In genomic region chr7:2517004-2517403, GRCh38 we compare ENCODE assay signal across 12 cellular contexts. TPM values are rescaled to one million over a fixed set of nuclear protein-coding genes. Genes with fewer than 3 reads are reported as not detected.
DNase-seq lines count a peak whose midpoint lies in the region; ATAC-seq, FAIRE-seq and TF ChIP-seq lines count a peak whose summit lies in the region.
"Had no signal": no experiment of that assay in that cellular context is flagged by ENCODE, and none has a peak within 500 bp of the region (broad histone marks: within the 10 kb centered on the region; RNA-seq: fewer than 3 reads in every experiment).

No MANE protein-coding gene starts in this region.

- H3K27me3 ChIP-seq in adipocyte (replicated peaks; ENCODE audit: control insufficient read depth, insufficient read depth, low read length): peaks cover 4% of the 10 kb centered on the region
- H3K27me3 ChIP-seq in kidney epithelial cell (ENCODE audit: control insufficient read depth, insufficient read depth, low read length): no peaks in the 10 kb centered on the region

- no peak overlapping the region for H3K4me3 ChIP-seq in A549
- H3K4me3 ChIP-seq in HFF-Myc (replicated peaks; ENCODE audit: low read depth, low read length): no peak overlapping the region
- H3K4me3 ChIP-seq in adipocyte (ENCODE audit: low read length): no peak overlapping the region
- no peak overlapping the region for H3K4me3 ChIP-seq in kidney epithelial cell (ENCODE audit: low read depth, low read length)
- H3K4me3 ChIP-seq: lower lobe of right lung, thyroid gland had no signal

- H3K4me1 ChIP-seq in A549: peaks cover 46% of the 10 kb centered on the region
- H3K4me1 ChIP-seq in adipocyte (ENCODE audit: control insufficient read depth, insufficient read depth, low read length): peaks cover 43% of the 10 kb centered on the region

- FAIRE-seq in A549 (lab: Jason Lieb, UNC): no peak

- WGBS in A549 (ENCODE audit: missing lambda C conversion rate): 61% methylated on average over 9 of the region's 9 CpGs

- H3K4me2 ChIP-seq in A549: peak overlapping the region; percentile 73

- no peaks in the 10 kb centered on the region for H3K9me3 ChIP-seq in A549
- H3K9me3 ChIP-seq in adipocyte (ENCODE audit: control insufficient read depth, low read length): no peaks in the 10 kb centered on the region
- H3K9me3 ChIP-seq: lower lobe of right lung, thyroid gland had no signal

- H3K36me3 ChIP-seq in adipocyte (ENCODE audit: control insufficient read depth, insufficient read depth, low read length, severe bottlenecking): no peaks in the 10 kb centered on the region
- H3K36me3 ChIP-seq in kidney epithelial cell (ENCODE audit: control insufficient read depth, insufficient read depth, low read length): no peaks in the 10 kb centered on the region
- H3K36me3 ChIP-seq: lower lobe of right lung, thyroid gland had no signal

- H3K9ac ChIP-seq in adipocyte (ENCODE audit: low read length): no peak overlapping the region

- no peak for TF ChIP-seq RAD21 in A549 (conservative IDR thresholded peaks at IDR 0.05 in 1 of 2, IDR thresholded peaks at IDR 0.05 in 1 of 2)

- TF ChIP-seq EP300 in A549 (IDR thresholded peaks at IDR 0.05): no peak

- POLR2A ChIA-PET in A549 (lab: Yijun Ruan, JAX): no interaction called here

- DNase-seq in A549 (ENCODE audit: low read depth in 1 of 2, low spot score in 1 of 2) (no peak), HFF-Myc (ENCODE audit: extremely low read depth, low read depth) (peak; percentile 68), adipocyte (ENCODE audit: low read depth) (peak; percentile 86), kidney epithelial cell (ENCODE audit: low read depth) (peak; percentile 94), globus pallidus (ENCODE audit: low spot score) (no peak), T-helper 2 cell (no peak)
- DNase-seq in activated CD8-positive, alpha-beta memory T cell treated with anti-CD3 and anti-CD28 coated beads, Interleukin-2, amount 50 U/mL, for 48 hours: no peak
- DNase-seq: lower lobe of right lung, NCI-H446 treated with DMSO at 0.1 percent for 48 hours, thyroid gland had no signal

- TF ChIP-seq CTCF in A549 (IDR thresholded peaks at IDR 0.05) (no peak), HFF-Myc (IDR thresholded peaks at IDR 0.05; ENCODE audit: low read depth, low read length, missing control alignments) (peak; percentile 6), kidney epithelial cell (IDR thresholded peaks at IDR 0.05; ENCODE audit: insufficient read depth, low read length, poor library complexity, severe bottlenecking) (peak; percentile 26)

- TF ChIP-seq POLR2A in A549 (IDR thresholded peaks at IDR 0.05; ENCODE audit: low read length): no peak

- no peak for ATAC-seq in A549
- no peak for ATAC-seq in HG02623 (IDR thresholded peaks at IDR 0.05; ENCODE audit: unreplicated experiment)
- ATAC-seq: lower lobe of right lung had no signal

- CTCF ChIA-PET in A549 (lab: Yijun Ruan, JAX): interaction anchor here (1.1 to 1.2 kb wide), 2 partner anchors 39 to 48 kb away, joined by 3 to 4 read pairs; no protein-coding TSS in a partner anchor

- peak overlapping the region; percentile 60 to 95; a peak in 4 of 6 replicates for H3K27ac ChIP-seq in A549
- H3K27ac ChIP-seq: C4-2B, lower lobe of right lung, thyroid gland had no signal

TF ChIP-seq in A549, 52 proteins besides CTCF, POLR2A, EP300 and RAD21:
- TF ChIP-seq MAFK (IDR thresholded peaks at IDR 0.05; ENCODE audit: partially characterized antibody) (no peak), TFCP2L1 (CRISPR knock-in tag; IDR thresholded peaks at IDR 0.05) (no peak), HOXB13 (CRISPR knock-in tag; IDR thresholded peaks at IDR 0.05; ENCODE audit: low read depth) (no peak), SMC3 (IDR thresholded peaks at IDR 0.05) (no peak), ELK1 (IDR thresholded peaks at IDR 0.05; ENCODE audit: low read depth, low read length) (no peak), NPAS2 (CRISPR knock-in tag; IDR thresholded peaks at IDR 0.05; ENCODE audit: borderline replicate concordance) (no peak), RCOR1 (IDR thresholded peaks at IDR 0.05; ENCODE audit: low read depth, low read length) (no peak), ZFP36 (IDR thresholded peaks at IDR 0.05; ENCODE audit: borderline replicate concordance, partially characterized antibody) (no peak), ESRRA (IDR thresholded peaks at IDR 0.05; ENCODE audit: borderline replicate concordance, low read length) (no peak), EHF (CRISPR knock-in tag; IDR thresholded peaks at IDR 0.05) (no peak), PHF8 (IDR thresholded peaks at IDR 0.05; ENCODE audit: borderline replicate concordance, low read depth) (no peak), BHLHE40 (IDR thresholded peaks at IDR 0.05; ENCODE audit: low read depth, low read length) (no peak), EHMT2 (IDR thresholded peaks at IDR 0.05; ENCODE audit: low read depth) (no peak)

RNA-seq across cellular contexts. Expression of gene LFNG, which starts 2.6 kb away (rescaled TPM):
- polyA plus RNA-seq in A549 (2011; rRNA removed): 2.3 and 2.9 TPM in 2 replicates
- 4.7 and 6.4 TPM in 2 replicates for polyA plus RNA-seq in A549 (2012; cell fraction: cytosol; rRNA removed)
- polyA plus RNA-seq in A549 (2012; cell fraction: nucleus; rRNA removed): 10.0 and 15.6 TPM in 2 replicates
- 5.8 to 7.3 TPM (median 6.3 TPM) in 3 replicates for polyA plus RNA-seq in A549 (2017; fragmentation: RNase III; extraction: RNeasy Plus Mini Kit Qiagen cat#74134 plus additional on column Dnase treatment)
- 2.7 and 3.0 TPM in 2 replicates for polyA minus RNA-seq in A549 (2011; rRNA and poly(A)+ RNA removed)
- total RNA-seq in kidney epithelial cell: 36.6 and 39.7 TPM in 2 replicates

RNA-seq across cellular contexts. Expression of gene BRAT1, which starts 38.3 kb away (rescaled TPM):
- polyA plus RNA-seq in A549 (2011; rRNA removed) (11.9 and 13.3 TPM in 2 replicates), A549 (2017; fragmentation: RNase III; extraction: RNeasy Plus Mini Kit Qiagen cat#74134 plus additional on column Dnase treatment) (22.6 to 25.6 TPM (median 24.4 TPM) in 3 replicates)
- polyA plus RNA-seq in A549 (2012; cell fraction: cytosol; rRNA removed): 35.3 and 50.2 TPM in 2 replicates
- polyA plus RNA-seq in A549 (2012; cell fraction: nucleus; rRNA removed): 140 and 205 TPM in 2 replicates
- polyA minus RNA-seq in A549 (2011; rRNA and poly(A)+ RNA removed): 12.4 and 13.3 TPM in 2 replicates
- total RNA-seq in kidney epithelial cell: 40.1 TPM in 2 replicates

RNA-seq across cellular contexts. Expression of gene GRIFIN, which starts 40.8 kb away (rescaled TPM):
- not detected in 2 replicates for polyA plus RNA-seq in A549 (2011; rRNA removed)
- not detected in 2 replicates for polyA plus RNA-seq in A549 (2012; cell fraction: cytosol; rRNA removed)
- not detected in 2 replicates for polyA plus RNA-seq in A549 (2012; cell fraction: nucleus; rRNA removed)
- not detected in 3 replicates for polyA plus RNA-seq in A549 (2017; fragmentation: RNase III; extraction: RNeasy Plus Mini Kit Qiagen cat#74134 plus additional on column Dnase treatment)
- not detected in 2 replicates for polyA minus RNA-seq in A549 (2011; rRNA and poly(A)+ RNA removed)
- not detected in 2 replicates for total RNA-seq in kidney epithelial cell
- total RNA-seq: lower lobe of right lung, thyroid gland had no signal

RNA-seq across cellular contexts. Expression of gene IQCE, which starts 41.8 kb away (rescaled TPM):
- polyA plus RNA-seq in A549 (2011; rRNA removed) (10.1 and 10.6 TPM in 2 replicates), A549 (2017; fragmentation: RNase III; extraction: RNeasy Plus Mini Kit Qiagen cat#74134 plus additional on column Dnase treatment) (11.3 to 13.0 TPM (median 12.8 TPM) in 3 replicates)
- polyA plus RNA-seq in A549 (2012; cell fraction: cytosol; rRNA removed): 8.9 and 9.3 TPM in 2 replicates
- polyA plus RNA-seq in A549 (2012; cell fraction: nucleus; rRNA removed): 16.7 and 18.2 TPM in 2 replicates
- 10.6 and 13.3 TPM in 2 replicates for polyA minus RNA-seq in A549 (2011; rRNA and poly(A)+ RNA removed)
- 18.0 and 20.0 TPM in 2 replicates for total RNA-seq in kidney epithelial cell

Comparison
In these comparisons a context has a peak if more than half of its experiments do, and no peak if none do; other contexts are left out.
1. DNase-seq: peak in HFF-Myc (single experiment), adipocyte (single experiment) and kidney epithelial cell (single experiment); none in A549 (0 of 2), globus pallidus (single experiment), T-helper 2 cell (0 of 5) and activated CD8-positive, alpha-beta memory T cell treated with anti-CD3 and anti-CD28 coated beads, Interleukin-2, amount 50 U/mL, for 48 hours (single experiment).